17 cellular contexts compared by ENCODE assay signal in genomic region chr4:94409375-94409679, GRCh38.
"Had no signal": no experiment of that assay in that cellular context is flagged by ENCODE, and none has a peak within 500 bp of the region (broad histone marks: within the 10 kb centered on the region; RNA-seq: fewer than 3 reads in every experiment).

No MANE protein-coding gene starts in this region.

- H3K27ac Mint-ChIP-seq: activated CD8-positive, alpha-beta T cell treated with anti-CD3 and anti-CD28 coated beads, Interleukin-2, amount 10 ng/mL, durations not matched to agents 7 days and 5 days; activated naive CD8-positive, alpha-beta T cell treated with anti-CD3 and anti-CD28 coated beads, Interleukin-2, amount 10 ng/mL, durations not matched to agents 7 days and 5 days; mesothelial cell of epicardium; naive thymus-derived CD8-positive, alpha-beta T cell; stimulated activated naive CD8-positive, alpha-beta T cell treated with anti-CD3 and anti-CD28 coated beads, Interleukin-15, Interleukin-2, amounts not matched to agents 100 ng/mL and 50 ng/mL, for 24 hours had no signal

- H3K36me3 ChIP-seq: lower lobe of right lung, prostate gland had no signal

- H3K27ac ChIP-seq: lower lobe of right lung, prostate gland had no signal

- DNase-seq: activated CD4-positive, alpha-beta T cell treated with anti-CD3 and anti-CD28 coated beads for 48 hours; activated CD8-positive, alpha-beta memory T cell treated with anti-CD3 and anti-CD28 coated beads, Interleukin-2, amount 50 U/mL, for 48 hours; activated CD8-positive, alpha-beta T cell treated with anti-CD3 and anti-CD28 coated beads, Interleukin-2, amount 10 ng/mL, durations not matched to agents 7 days and 5 days; activated naive CD8-positive, alpha-beta T cell treated with anti-CD3 and anti-CD28 coated beads, Interleukin-2, amount 10 ng/mL, durations not matched to agents 7 days and 5 days; anterior cingulate cortex; cortex of kidney; effector CD8-positive, alpha-beta T cell; hippocampal formation; lower lobe of right lung; naive thymus-derived CD8-positive, alpha-beta T cell; stimulated activated CD4-positive, alpha-beta T cell treated with anti-CD3 and anti-CD28 coated beads, Interleukin-15, amount 100 ng/mL, for 24 hours; stimulated activated CD4-positive, alpha-beta T cell treated with anti-CD3 and anti-CD28 coated beads, Interleukin-4, amount 100 ng/mL, for 24 hours; T-helper 9 cell; testis had no signal

- H3K4me3 Mint-ChIP-seq: activated CD8-positive, alpha-beta T cell treated with anti-CD3 and anti-CD28 coated beads, Interleukin-2, amount 10 ng/mL, durations not matched to agents 7 days and 5 days; activated naive CD8-positive, alpha-beta T cell treated with anti-CD3 and anti-CD28 coated beads, Interleukin-2, amount 10 ng/mL, durations not matched to agents 7 days and 5 days; mesothelial cell of epicardium; naive thymus-derived CD8-positive, alpha-beta T cell; stimulated activated naive CD8-positive, alpha-beta T cell treated with anti-CD3 and anti-CD28 coated beads, Interleukin-15, Interleukin-2, amounts not matched to agents 100 ng/mL and 50 ng/mL, for 24 hours had no signal

- H3K4me1 Mint-ChIP-seq: activated naive CD8-positive, alpha-beta T cell treated with anti-CD3 and anti-CD28 coated beads, Interleukin-2, amount 10 ng/mL, durations not matched to agents 7 days and 5 days had no signal

- H3K4me3 ChIP-seq: lower lobe of right lung, prostate gland, testis had no signal

- H3K9me3 ChIP-seq: lower lobe of right lung, prostate gland, testis had no signal

- H3K27me3 ChIP-seq: testis had no signal

- H3K36me3 Mint-ChIP-seq: activated naive CD8-positive, alpha-beta T cell treated with anti-CD3 and anti-CD28 coated beads, Interleukin-2, amount 10 ng/mL, durations not matched to agents 7 days and 5 days; mesothelial cell of epicardium; naive thymus-derived CD8-positive, alpha-beta T cell had no signal

- H3K9me3 Mint-ChIP-seq: activated naive CD8-positive, alpha-beta T cell treated with anti-CD3 and anti-CD28 coated beads, Interleukin-2, amount 10 ng/mL, durations not matched to agents 7 days and 5 days; mesothelial cell of epicardium; stimulated activated naive CD8-positive, alpha-beta T cell treated with anti-CD3 and anti-CD28 coated beads, Interleukin-15, Interleukin-2, amounts not matched to agents 100 ng/mL and 50 ng/mL, for 24 hours had no signal

- H3K4me1 ChIP-seq: prostate gland had no signal
